ENCODE assay signal across 7 cellular contexts in genomic region chr20:18287546-18287914, GRCh38. TPM values are rescaled to one million over a fixed set of nuclear protein-coding genes. Genes with fewer than 3 reads are reported as not detected.
DNase-seq lines count a peak whose midpoint lies in the region; ATAC-seq and TF ChIP-seq lines count a peak whose summit lies in the region.

No MANE protein-coding gene starts in this region.

- H3K4me1 Mint-ChIP-seq in HFFc6 (ENCODE audit: low read depth) (peaks cover 28% of the 10 kb centered on the region), activated B cell treated with CpG ODN at 0.5 μM for 24 hours (peaks cover 29% of the 10 kb centered on the region)

- peak overlapping the region; percentile 99 for H3K27ac Mint-ChIP-seq in HFFc6
- H3K27ac Mint-ChIP-seq in activated B cell treated with CpG ODN at 0.5 μM for 24 hours, result peak overlapping the region; percentile 97

- H3K4me1 ChIP-seq in right cardiac atrium (ENCODE audit: control insufficient read depth, insufficient read depth, low read length), result peaks cover 5% of the 10 kb centered on the region

- POLR2A ChIA-PET in activated B cell treated with CpG ODN at 0.5 μM for 24 hours (lab: Charles Lee), result interaction anchor here (1.0 to 2.7 kb wide), 14 partner anchors 150 to 1557 kb away, joined by 3 to 32 read pairs (median 6); partner anchors contain the start of genes DSTN, DZANK1, KAT14 and PET117

- DNase-seq in HFFc6 (no peak), activated B cell treated with CpG ODN at 0.5 μM for 24 hours (no peak), right cardiac atrium (peak in 2 of 3 donors; percentile 55 to 60), AG08396 (ENCODE audit: low spot score) (no peak), medulla oblongata (ENCODE audit: extremely low spot score) (no peak)
- peak; percentile 3 for DNase-seq in stimulated activated CD8-positive, alpha-beta memory T cell treated with anti-CD3 and anti-CD28 coated beads, Interleukin-15, amount 100 ng/mL, for 24 hours (ENCODE audit: low read depth)

- H3K27me3 Mint-ChIP-seq in HFFc6 (ENCODE audit: insufficient read depth), result peaks cover 1% of the 10 kb centered on the region
- H3K27me3 Mint-ChIP-seq in activated B cell treated with CpG ODN at 0.5 μM for 24 hours, result peaks cover 22% of the 10 kb centered on the region

- H3K4me3 Mint-ChIP-seq in HFFc6, result peak overlapping the region; percentile 97
- H3K4me3 Mint-ChIP-seq in activated B cell treated with CpG ODN at 0.5 μM for 24 hours, result peak overlapping the region; percentile 92

- H3K27ac ChIP-seq in right cardiac atrium (ENCODE audit: low read length), result peak overlapping the region; percentile 81

- H3K4me3 ChIP-seq in right cardiac atrium (ENCODE audit: low read length), result peak overlapping the region; percentile 54

- peaks cover 2% of the 10 kb centered on the region for H3K9me3 ChIP-seq in right cardiac atrium (ENCODE audit: control insufficient read depth, low read length)

- ATAC-seq in activated B cell treated with CpG ODN at 0.5 μM for 24 hours (ENCODE audit: low read depth) (no peak), right cardiac atrium (peak in 1 of 2 donors; percentile 17), GM19023 (IDR thresholded peaks at IDR 0.05; ENCODE audit: unreplicated experiment) (no peak)

- intact Hi-C loops in activated B cell treated with CpG ODN at 0.5 μM for 24 hours (cut with micrococcal nuclease) (loop anchor here (5.0 kb wide), 1 partner anchor 1715 kb away; the partner anchor contains the start of gene KIF16B), right cardiac atrium (cut with DNase I) (no loop called here)

- CTCF ChIA-PET in activated B cell treated with CpG ODN at 0.5 μM for 24 hours (lab: Charles Lee), result interaction anchor here (2.1 kb wide), 1 partner anchor 605 kb away, joined by 7 read pairs; the partner anchor contains the start of gene RRBP1

- H3K36me3 Mint-ChIP-seq in HFFc6 (ENCODE audit: low read depth) (peaks cover 46% of the 10 kb centered on the region), activated B cell treated with CpG ODN at 0.5 μM for 24 hours (ENCODE audit: low read depth) (peaks cover 30% of the 10 kb centered on the region)

- peaks cover 23% of the 10 kb centered on the region for H3K9me3 Mint-ChIP-seq in HFFc6
- peaks cover 13% of the 10 kb centered on the region for H3K9me3 Mint-ChIP-seq in activated B cell treated with CpG ODN at 0.5 μM for 24 hours

- 8% methylated on average over 11 of the region's 11 CpGs for WGBS in right cardiac atrium

- no peaks in the 10 kb centered on the region for H3K27me3 ChIP-seq in right cardiac atrium (ENCODE audit: control insufficient read depth, insufficient read depth)

- TF ChIP-seq CTCF in HFFc6 (IDR thresholded peaks at IDR 0.05) (no peak), activated B cell treated with CpG ODN at 0.5 μM for 24 hours (IDR thresholded peaks at IDR 0.05) (no peak)

RNA-seq across cellular contexts. Expression of gene ZNF133, which starts 0.8 kb away (rescaled TPM):
- 10 to 100 TPM in 4 of 6 experiments, 1 to 10 TPM in 2; 8.9 to 11.4 (median 10.2) TPM for total RNA-seq in HFFc6 (2021; fragmentation: NEBNext Ultra II Directional; extraction: Animal tissue kit (Norgen Biotek cat#: 25700))
- total RNA-seq in activated B cell treated with CpG ODN at 0.5 μM for 24 hours, result 7.7 and 8.0 TPM in 2 replicates
- 10 to 100 TPM in 2 of 4 donors, 1 to 10 TPM in 2; 8.5 to 11.0 (median 10.3) TPM for total RNA-seq in right cardiac atrium
- polyA plus RNA-seq in right cardiac atrium, result 7.8 TPM

Comparison
In these comparisons a context has a peak if more than half of its experiments do, and no peak if none do; other contexts are left out.
1. DNase-seq: peak in right cardiac atrium (2 of 3) and stimulated activated CD8-positive, alpha-beta memory T cell treated with anti-CD3 and anti-CD28 coated beads, Interleukin-15, amount 100 ng/mL, for 24 hours (single experiment); none in HFFc6 (single experiment), activated B cell treated with CpG ODN at 0.5 μM for 24 hours (single experiment), AG08396 (single experiment) and medulla oblongata (single experiment).